ENCODE assay signal across 1 cellular context in the genomic region with DNA sequence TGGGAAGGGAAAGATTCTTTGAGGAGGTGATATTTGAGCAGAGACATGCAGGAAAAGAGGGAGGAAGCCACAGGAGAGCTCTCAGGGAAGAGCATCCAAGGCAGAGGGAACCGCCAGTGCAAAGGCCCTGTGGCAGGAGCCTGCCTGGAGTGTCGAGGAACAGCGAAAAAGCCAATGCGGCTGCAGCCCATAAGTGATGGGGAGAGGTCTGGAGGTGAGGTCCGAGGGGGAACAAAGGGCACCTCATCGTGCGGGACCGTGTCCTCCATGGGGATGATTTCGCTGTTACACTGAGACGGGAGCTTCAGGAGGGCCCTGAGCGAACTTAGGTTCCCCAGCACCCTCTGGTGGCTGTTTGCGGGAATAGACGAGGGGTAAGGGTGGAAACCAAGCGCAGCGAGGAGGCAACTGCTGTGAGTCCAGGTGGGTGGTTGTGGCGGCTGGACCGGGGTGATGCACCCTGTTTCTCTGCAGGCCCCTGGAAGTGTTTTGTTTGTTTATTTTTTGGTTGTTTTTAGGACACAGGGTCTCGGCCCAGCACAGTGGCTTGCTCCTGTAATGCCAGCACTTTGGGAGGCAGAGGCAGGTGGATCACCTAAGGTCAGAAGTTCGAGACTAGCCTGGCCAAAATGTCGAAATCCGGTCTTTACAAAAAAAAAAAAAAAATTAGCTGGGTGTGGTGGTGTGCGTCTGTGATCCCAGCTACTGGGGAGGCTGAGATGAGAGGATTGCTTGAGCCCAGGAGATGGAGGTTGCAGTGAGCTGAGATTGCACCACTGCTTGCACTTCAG.
A peak's percentile ranks its signal among the peaks of the same experiment; 100 is the strongest.
TF ChIP-seq lines count a peak whose summit lies in the region.

No MANE protein-coding gene starts in this region.

TF ChIP-seq in GM12878, 131 proteins besides CTCF, POLR2A, EP300 and RAD21 (continued from another document):
- TF ChIP-seq, protein P1, sequence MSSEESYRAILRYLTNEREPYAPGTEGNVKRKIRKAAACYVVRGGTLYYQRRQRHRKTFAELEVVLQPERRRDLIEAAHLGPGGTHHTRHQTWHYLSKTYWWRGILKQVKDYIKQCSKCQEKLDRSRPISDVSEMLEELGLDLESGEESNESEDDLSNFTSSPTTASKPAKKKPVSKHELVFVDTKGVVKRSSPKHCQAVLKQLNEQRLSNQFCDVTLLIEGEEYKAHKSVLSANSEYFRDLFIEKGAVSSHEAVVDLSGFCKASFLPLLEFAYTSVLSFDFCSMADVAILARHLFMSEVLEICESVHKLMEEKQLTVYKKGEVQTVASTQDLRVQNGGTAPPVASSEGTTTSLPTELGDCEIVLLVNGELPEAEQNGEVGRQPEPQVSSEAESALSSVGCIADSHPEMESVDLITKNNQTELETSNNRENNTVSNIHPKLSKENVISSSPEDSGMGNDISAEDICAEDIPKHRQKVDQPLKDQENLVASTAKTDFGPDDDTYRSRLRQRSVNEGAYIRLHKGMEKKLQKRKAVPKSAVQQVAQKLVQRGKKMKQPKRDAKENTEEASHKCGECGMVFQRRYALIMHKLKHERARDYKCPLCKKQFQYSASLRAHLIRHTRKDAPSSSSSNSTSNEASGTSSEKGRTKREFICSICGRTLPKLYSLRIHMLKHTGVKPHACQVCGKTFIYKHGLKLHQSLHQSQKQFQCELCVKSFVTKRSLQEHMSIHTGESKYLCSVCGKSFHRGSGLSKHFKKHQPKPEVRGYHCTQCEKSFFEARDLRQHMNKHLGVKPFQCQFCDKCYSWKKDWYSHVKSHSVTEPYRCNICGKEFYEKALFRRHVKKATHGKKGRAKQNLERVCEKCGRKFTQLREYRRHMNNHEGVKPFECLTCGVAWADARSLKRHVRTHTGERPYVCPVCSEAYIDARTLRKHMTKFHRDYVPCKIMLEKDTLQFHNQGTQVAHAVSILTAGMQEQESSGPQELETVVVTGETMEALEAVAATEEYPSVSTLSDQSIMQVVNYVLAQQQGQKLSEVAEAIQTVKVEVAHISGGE (CRISPR knock-in tag; IDR thresholded peaks at IDR 0.05) = peak; percentile 77
- TF ChIP-seq RUNX3 (IDR thresholded peaks at IDR 0.05; ENCODE audit: low read length) (peak; percentile 35), DPF2 (IDR thresholded peaks at IDR 0.05) (no peak), YY1 (IDR thresholded peaks at IDR 0.05; ENCODE audit: low read depth, low read length) (peak; percentile 64)
